ENCODE assay signal across 8 cellular contexts in the genomic region with DNA sequence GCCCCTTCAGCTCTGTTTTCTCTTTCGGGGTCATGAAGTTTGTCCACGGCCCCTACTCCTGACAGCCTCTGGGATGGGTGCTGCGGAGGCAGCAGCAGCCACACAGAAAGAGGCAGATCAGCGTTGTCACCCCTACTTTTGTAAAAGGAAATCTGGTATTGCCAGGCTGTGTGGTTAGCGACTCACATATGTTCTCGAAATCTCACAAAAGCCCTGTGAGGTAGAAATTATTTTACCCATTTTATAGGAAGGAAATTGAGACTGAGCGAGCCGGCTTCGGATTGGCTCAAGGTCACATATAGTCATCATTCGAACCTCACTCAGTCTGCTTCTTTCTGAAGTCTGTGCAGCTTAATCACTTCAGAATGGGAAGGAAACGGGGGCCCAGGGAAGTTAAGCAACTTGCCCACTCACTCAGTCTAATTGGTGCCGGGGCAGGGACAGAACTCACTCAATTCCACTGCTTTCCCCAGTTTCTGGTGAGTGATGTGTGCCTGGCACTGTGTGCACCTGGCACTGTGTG. TPM values are rescaled to one million over a fixed set of nuclear protein-coding genes. Genes with fewer than 3 reads are reported as not detected.
DNase-seq lines count a peak whose midpoint lies in the region; ATAC-seq and TF ChIP-seq lines count a peak whose summit lies in the region.

No MANE protein-coding gene starts in this region.

- peaks cover 31% of the 10 kb centered on the region for H3K4me1 Mint-ChIP-seq in activated naive CD4-positive, alpha-beta T cell treated with anti-CD3 and anti-CD28 coated beads, Interleukin-2, amount 50 U/mL, for 24 hours

- TF ChIP-seq CTCF in DOHH2 (IDR thresholded peaks at IDR 0.05; ENCODE audit: low read depth, low read length, poor library complexity, severe bottlenecking) (no peak), heart right ventricle (IDR thresholded peaks at IDR 0.05) (no peak), gastrocnemius medialis (IDR thresholded peaks at IDR 0.05 in 4 of 5, conservative IDR thresholded peaks at IDR 0.05 in 1 of 5) (no peak)

- peak overlapping the region; percentile 74 for H3K4me3 ChIP-seq in DOHH2 (ENCODE audit: low read length)
- peak overlapping the region; percentile 67 to 98 (median 89) for H3K4me3 ChIP-seq in heart right ventricle
- peak overlapping the region; percentile 57 to 91 (median 81) for H3K4me3 ChIP-seq in gastrocnemius medialis

- H3K9me2 ChIP-seq in DOHH2 (replicated peaks; ENCODE audit: control insufficient read depth, low read length) = no peaks in the 10 kb centered on the region

- no peak for TF ChIP-seq POLR2A in gastrocnemius medialis (IDR thresholded peaks at IDR 0.05)

- intact Hi-C loops in heart right ventricle (cut with DNase I) = loop anchor here in 8 of 10 donors (5.0 to 10.0 kb wide), 4 partner anchors 33 to 93 kb away; a partner anchor contains a TSS
- intact Hi-C loops in gastrocnemius medialis (cut with DNase I; ENCODE audit: low total_unique reads) = loop anchor here (1.0 to 2.0 kb wide), 3 partner anchors 48 to 109 kb away; no protein-coding TSS in a partner anchor

- no peaks in the 10 kb centered on the region for H3K9me3 Mint-ChIP-seq in activated naive CD4-positive, alpha-beta T cell treated with anti-CD3 and anti-CD28 coated beads, Interleukin-2, amount 50 U/mL, for 24 hours

- no peaks in the 10 kb centered on the region for H3K27me3 ChIP-seq in DOHH2 (ENCODE audit: control insufficient read depth, low read length)
- H3K27me3 ChIP-seq in heart right ventricle = no peaks in the 10 kb centered on the region
- no peaks in the 10 kb centered on the region for H3K27me3 ChIP-seq in gastrocnemius medialis

- no peaks in the 10 kb centered on the region for H3K9me3 ChIP-seq in DOHH2 (ENCODE audit: control insufficient read depth, insufficient read depth, low read length)
- H3K9me3 ChIP-seq in heart right ventricle = no peaks in the 10 kb centered on the region
- no peaks in the 10 kb centered on the region for H3K9me3 ChIP-seq in gastrocnemius medialis

- H3K27ac Mint-ChIP-seq in activated naive CD4-positive, alpha-beta T cell treated with anti-CD3 and anti-CD28 coated beads, Interleukin-2, amount 50 U/mL, for 24 hours = peak overlapping the region; percentile 91

- no peaks in the 10 kb centered on the region for H3K36me3 Mint-ChIP-seq in activated naive CD4-positive, alpha-beta T cell treated with anti-CD3 and anti-CD28 coated beads, Interleukin-2, amount 50 U/mL, for 24 hours

- H3F3A ChIP-seq in DOHH2 (ENCODE audit: control insufficient read depth, insufficient read depth) = peaks cover 20% of the 10 kb centered on the region

- ATAC-seq in heart right ventricle (peak in 4 of 8 donors; percentile 3 to 27 (median 8)), gastrocnemius medialis (no peak)

- H3K4me1 ChIP-seq in DOHH2 (ENCODE audit: control insufficient read depth, low read length) (peaks cover 46% of the 10 kb centered on the region), heart right ventricle (peaks cover 14 to 52% (median 40%) of the 10 kb centered on the region in 9 donors), gastrocnemius medialis (peaks cover 28 to 34% of the 10 kb centered on the region in 2 donors)

- H3K27me3 Mint-ChIP-seq in activated naive CD4-positive, alpha-beta T cell treated with anti-CD3 and anti-CD28 coated beads, Interleukin-2, amount 50 U/mL, for 24 hours = no peaks in the 10 kb centered on the region

- in situ Hi-C loops in gastrocnemius medialis (cut with MboI; ENCODE audit: low sequenced_read_pairs in 4 of 4) = no loop called here

- DNase-seq in NCI-H226 (peak; percentile 25), heart right ventricle (peak in 1 of 2 donors; percentile 16), gastrocnemius medialis (no peak), NCI-H1105 (lab: John Stamatoyannopoulos, UW) (no peak), GF-D8 (lab: John Stamatoyannopoulos, UW) (no peak), NCI-H748 treated with DMSO at 0.1 percent for 48 hours (lab: John Stamatoyannopoulos, UW) (no peak)

- H3K36me3 ChIP-seq in DOHH2 (ENCODE audit: control insufficient read depth, low read length) = no peaks in the 10 kb centered on the region
- H3K36me3 ChIP-seq in heart right ventricle = peaks cover 0 to 7% (median 0%) of the 10 kb centered on the region in 9 donors
- no peaks in the 10 kb centered on the region for H3K36me3 ChIP-seq in gastrocnemius medialis

- peak overlapping the region; percentile 89 for H3K27ac ChIP-seq in DOHH2 (ENCODE audit: low read depth, low read length)
- H3K27ac ChIP-seq in heart right ventricle = peak overlapping the region; percentile 97 to 100 (median 99)
- peak overlapping the region; percentile 90 to 95 (median 94) for H3K27ac ChIP-seq in gastrocnemius medialis

- H4K20me1 ChIP-seq in DOHH2 (ENCODE audit: control insufficient read depth, insufficient read depth, low read depth, low read length) = no peaks in the 10 kb centered on the region

- WGBS in heart right ventricle, 2 donors = 25 to 29% methylated on average over 12 of the region's 12 CpGs

- peak overlapping the region; percentile 84 for H3K4me3 Mint-ChIP-seq in activated naive CD4-positive, alpha-beta T cell treated with anti-CD3 and anti-CD28 coated beads, Interleukin-2, amount 50 U/mL, for 24 hours

- H3K79me2 ChIP-seq in DOHH2 (ENCODE audit: control insufficient read depth, low read length) = peaks cover 6% of the 10 kb centered on the region; the same call in 1 of the 2 replicates

- peak overlapping the region; percentile 92 for H3K4me2 ChIP-seq in DOHH2 (ENCODE audit: low read length)

RNA-seq across cellular contexts. Expression of a gene that starts 1.1 kb away (rescaled TPM):
- total RNA-seq in heart right ventricle = 10 to 100 TPM; 38.5 to 63.2 (median 47.9) TPM
- 10 to 100 TPM; 12.9 to 40.1 TPM for polyA plus RNA-seq in heart right ventricle
- total RNA-seq in gastrocnemius medialis = 10 to 100 TPM in 3 of 4 donors, 1 to 10 TPM in 1; 9.7 to 17.6 (median 15.7) TPM

RNA-seq across cellular contexts. Expression of a gene that starts 53.6 kb away (rescaled TPM):
- total RNA-seq in heart right ventricle = 100 to 1,000 TPM in 9 of 10 donors, 10 to 100 TPM in 1; 77.6 to 168 (median 120) TPM
- 10 to 100 TPM in 1 of 2 donors, 1 to 10 TPM in 1; 4.9 to 15.4 TPM for polyA plus RNA-seq in heart right ventricle
- 10 to 100 TPM; 39.1 to 51.7 (median 43.9) TPM for total RNA-seq in gastrocnemius medialis
